ENCODE assay signal across 8 cellular contexts in genomic region chr1:185647597-185648267, GRCh38.
DNase-seq lines count a peak whose midpoint lies in the region; ATAC-seq, FAIRE-seq and TF ChIP-seq lines count a peak whose summit lies in the region.
"Not testable (repeated sequence)": the region's sequence is repeated elsewhere in the genome, so short reads cannot be mapped to it uniquely, and the experiment has no call there.

No MANE protein-coding gene starts in this region.

- H3K79me2 ChIP-seq in GM23338 (replicated peaks; ENCODE audit: insufficient read depth); Loucy (ENCODE audit: insufficient read depth, low read length); osteoblast (ENCODE audit: insufficient read depth, low read length): not testable (repeated sequence)

- H3K4ac ChIP-seq in mesenchymal stem cell (ENCODE audit: low read depth in 1 of 2, low read length in 2 of 2): not testable (repeated sequence)

- H3K4me1 Mint-ChIP-seq in GM23338 (peaks cover 31% of the 10 kb centered on the region), endodermal cell (peaks cover 37% of the 10 kb centered on the region)
- peaks cover 41% of the 10 kb centered on the region for H3K4me1 Mint-ChIP-seq in activated naive CD8-positive, alpha-beta T cell treated with anti-CD3 and anti-CD28 coated beads for 36 hours

- peak overlapping the region; percentile 70 to 82; a peak in 5 of 6 replicates for H3K27ac ChIP-seq in A549
- peak overlapping the region; percentile 97 for H3K27ac ChIP-seq in GM23338 (ENCODE audit: low read depth)
- peak overlapping the region; percentile 74 for H3K27ac ChIP-seq in VCaP
- not testable (repeated sequence) for H3K27ac ChIP-seq in endodermal cell (ENCODE audit: low read depth, low read length)
- H3K27ac ChIP-seq in mesenchymal stem cell (ENCODE audit: low read length, poor library complexity, severe bottlenecking): peak overlapping the region; percentile 68
- peak overlapping the region; percentile 65 for H3K27ac ChIP-seq in osteoblast (ENCODE audit: low read depth, low read length)

- peak overlapping the region; percentile 27 for H4K91ac ChIP-seq in mesenchymal stem cell (ENCODE audit: low read length)

- H3K4me3 Mint-ChIP-seq in GM23338; activated naive CD8-positive, alpha-beta T cell treated with anti-CD3 and anti-CD28 coated beads for 36 hours: not testable (repeated sequence)
- peak overlapping the region; percentile 10 for H3K4me3 Mint-ChIP-seq in endodermal cell

- TF ChIP-seq EP300 in A549 (IDR thresholded peaks at IDR 0.05): not testable (repeated sequence)

- H3K27ac Mint-ChIP-seq in GM23338 (peak overlapping the region; percentile 45), endodermal cell (peak overlapping the region; percentile 90)
- peak overlapping the region; percentile 49 for H3K27ac Mint-ChIP-seq in activated naive CD8-positive, alpha-beta T cell treated with anti-CD3 and anti-CD28 coated beads for 36 hours

- H3K9me3 ChIP-seq in A549 (peaks cover 25% of the 10 kb centered on the region), endodermal cell (ENCODE audit: control insufficient read depth, low read length) (peaks cover 78% of the 10 kb centered on the region)
- H3K9me3 ChIP-seq in Loucy (ENCODE audit: insufficient read depth, low read depth, low read length); mesenchymal stem cell (ENCODE audit: control insufficient read depth, low read length); osteoblast (ENCODE audit: low read depth, low read length): not testable (repeated sequence)

- H3K36me3 ChIP-seq in GM23338 (ENCODE audit: insufficient read depth); Loucy (ENCODE audit: insufficient read depth, low read length); endodermal cell (ENCODE audit: control insufficient read depth, insufficient read depth, low read length); mesenchymal stem cell (ENCODE audit: control insufficient read depth in 1 of 2, insufficient read depth in 2 of 2, low read depth in 1 of 2, low read length in 2 of 2); osteoblast (ENCODE audit: insufficient read depth, low read length): not testable (repeated sequence)

- H3K9me3 Mint-ChIP-seq in GM23338: peaks cover 50% of the 10 kb centered on the region
- H3K9me3 Mint-ChIP-seq in activated naive CD8-positive, alpha-beta T cell treated with anti-CD3 and anti-CD28 coated beads for 36 hours: peaks cover 13% of the 10 kb centered on the region
- peaks cover 58% of the 10 kb centered on the region for H3K9me3 Mint-ChIP-seq in endodermal cell

- H3F3A ChIP-seq in GM23338 (replicated peaks; ENCODE audit: low read depth); Loucy (ENCODE audit: low read depth): not testable (repeated sequence)

- H4K20me1 ChIP-seq in GM23338 (replicated peaks; ENCODE audit: insufficient read depth); Loucy (ENCODE audit: insufficient read depth, low read length, poor library complexity, severe bottlenecking); osteoblast (ENCODE audit: insufficient read depth, low read length): not testable (repeated sequence)

- TF ChIP-seq RAD21 in A549 (conservative IDR thresholded peaks at IDR 0.05 in 1 of 2, IDR thresholded peaks at IDR 0.05 in 1 of 2): not testable (repeated sequence)

- H4K8ac ChIP-seq in mesenchymal stem cell (ENCODE audit: low read length): peak overlapping the region; percentile 23

- TF ChIP-seq POLR2A in A549 (IDR thresholded peaks at IDR 0.05; ENCODE audit: low read length): not testable (repeated sequence)

- not testable (repeated sequence) for H2BK15ac ChIP-seq in mesenchymal stem cell (ENCODE audit: low read depth, poor library complexity, severe bottlenecking)

- peak overlapping the region; percentile 72 for H2AK5ac ChIP-seq in mesenchymal stem cell (ENCODE audit: low read length, severe bottlenecking)

- POLR2A ChIA-PET in A549 (lab: Yijun Ruan, JAX): not testable (repeated sequence)

- peak overlapping the region; percentile 73; the same call in 1 of the 3 replicates for H3K4me2 ChIP-seq in A549
- H3K4me2 ChIP-seq in GM23338: peak overlapping the region; percentile 23
- H3K4me2 ChIP-seq in Loucy (ENCODE audit: low read depth, low read length, poor library complexity, severe bottlenecking): peak overlapping the region; percentile 75
- H3K4me2 ChIP-seq in mesenchymal stem cell (ENCODE audit: low read length, poor library complexity, severe bottlenecking); osteoblast (ENCODE audit: insufficient read depth, low read length): not testable (repeated sequence)

- peaks cover 54% of the 10 kb centered on the region for H3K36me3 Mint-ChIP-seq in GM23338 (ENCODE audit: low read depth)
- H3K36me3 Mint-ChIP-seq in activated naive CD8-positive, alpha-beta T cell treated with anti-CD3 and anti-CD28 coated beads for 36 hours: not testable (repeated sequence)
- peaks cover 38% of the 10 kb centered on the region for H3K36me3 Mint-ChIP-seq in endodermal cell (ENCODE audit: low read depth)

- H3K9ac ChIP-seq in Loucy (ENCODE audit: low read depth, low read length, poor library complexity, severe bottlenecking): peak overlapping the region; percentile 66
- H3K9ac ChIP-seq in endodermal cell (ENCODE audit: extremely low read depth, low read length, poor library complexity, severe bottlenecking); mesenchymal stem cell (ENCODE audit: low read length): not testable (repeated sequence)

- H3K9me2 ChIP-seq in GM23338 (ENCODE audit: insufficient read depth); Loucy (replicated peaks; ENCODE audit: low read depth, low read length): not testable (repeated sequence)

- WGBS in A549 (ENCODE audit: missing lambda C conversion rate): 93% methylated on average over 12 of the region's 12 CpGs
- 95 to 96% methylated on average over 11 to 12 of the region's 12 CpGs for WGBS in endodermal cell (ENCODE audit: insufficient coverage in 1 of 2, insufficient read length in 1 of 2), 2 experiments
- WGBS in mesenchymal stem cell: 57% methylated on average over 11 of the region's 12 CpGs

- not testable (repeated sequence) for H2BK120ac ChIP-seq in mesenchymal stem cell (ENCODE audit: low read depth, low read length)

- not testable (repeated sequence) for H2BK5ac ChIP-seq in mesenchymal stem cell (ENCODE audit: low read depth, low read length, poor library complexity, severe bottlenecking)

- not testable (repeated sequence) for H3K14ac ChIP-seq in mesenchymal stem cell (ENCODE audit: low read length in 2 of 2)

- not testable (repeated sequence) for H2AFZ ChIP-seq in GM23338; Loucy (ENCODE audit: low read length); mesenchymal stem cell (ENCODE audit: low read depth, low read length); osteoblast (ENCODE audit: low read length)

- not testable (repeated sequence) for DNase-seq in A549 (ENCODE audit: low read depth in 1 of 2, low spot score in 1 of 2); GM23338 (ENCODE audit: low spot score); activated naive CD8-positive, alpha-beta T cell treated with anti-CD3 and anti-CD28 coated beads for 36 hours; endodermal cell; mesenchymal stem cell; osteoblast (ENCODE audit: insufficient read length, low spot score, missing footprints)

- not testable (repeated sequence) for H3K4me3 ChIP-seq in A549; GM23338; mesenchymal stem cell (ENCODE audit: insufficient read depth in 1 of 2, low read depth in 1 of 2, low read length in 2 of 2); osteoblast (ENCODE audit: insufficient read depth, low read length)
- peak overlapping the region; percentile 64 for H3K4me3 ChIP-seq in Loucy (ENCODE audit: low read length, poor library complexity, severe bottlenecking)
- peak overlapping the region; percentile 61 for H3K4me3 ChIP-seq in endodermal cell (ENCODE audit: low read length)

- not testable (repeated sequence) for ATAC-seq in A549, GM23338

- H3K27me3 ChIP-seq in GM23338 (ENCODE audit: insufficient read depth); Loucy (ENCODE audit: insufficient read depth, low read length, poor library complexity, severe bottlenecking); endodermal cell (ENCODE audit: control insufficient read depth, insufficient read depth, low read length, poor library complexity, severe bottlenecking); mesenchymal stem cell (ENCODE audit: control insufficient read depth in 1 of 2, insufficient read depth in 1 of 2, low read length in 2 of 2); osteoblast (ENCODE audit: insufficient read depth, low read length): not testable (repeated sequence)

- H3K18ac ChIP-seq in mesenchymal stem cell (ENCODE audit: low read depth in 1 of 2, low read length in 2 of 2): peak overlapping the region in 1 of 2 experiments; percentile 33

- peak overlapping the region; percentile 19 to 39 for H2BK12ac ChIP-seq in mesenchymal stem cell (ENCODE audit: low read length in 2 of 2)

- H3K23ac ChIP-seq in mesenchymal stem cell (ENCODE audit: low read length in 2 of 2): not testable (repeated sequence)

- not testable (repeated sequence) for FAIRE-seq in A549 (lab: Jason Lieb, UNC)

- H3K27me3 Mint-ChIP-seq in GM23338 (ENCODE audit: insufficient read depth, low read depth, poor library complexity); activated naive CD8-positive, alpha-beta T cell treated with anti-CD3 and anti-CD28 coated beads for 36 hours; endodermal cell (ENCODE audit: insufficient read depth): not testable (repeated sequence)

- CTCF ChIA-PET in A549 (lab: Yijun Ruan, JAX): interaction anchor here (1.2 to 2.8 kb wide), 3 partner anchors 22 to 220 kb away, joined by 3 to 12 read pairs (median 10); no protein-coding TSS in a partner anchor

- TF ChIP-seq CTCF in A549 (IDR thresholded peaks at IDR 0.05); GM23338 (conservative IDR thresholded peaks at IDR 0.05; ENCODE audit: low read depth in 2 of 2); Loucy (conservative IDR thresholded peaks at IDR 0.05; ENCODE audit: low read length); VCaP (conservative IDR thresholded peaks at IDR 0.05); endodermal cell (conservative IDR thresholded peaks at IDR 0.05); osteoblast (IDR thresholded peaks at IDR 0.05; ENCODE audit: extremely low read depth, low read depth, low read length): not testable (repeated sequence)

- H3K79me1 ChIP-seq in mesenchymal stem cell (replicated peaks; ENCODE audit: low read length, poor library complexity, severe bottlenecking): not testable (repeated sequence)

- H3K4me1 ChIP-seq in A549: peaks cover 39% of the 10 kb centered on the region
- H3K4me1 ChIP-seq in GM23338 (ENCODE audit: insufficient read depth): peaks cover 18% of the 10 kb centered on the region; the same call in 1 of the 2 replicates
- peaks cover 24% of the 10 kb centered on the region for H3K4me1 ChIP-seq in Loucy (ENCODE audit: insufficient read depth, low read length, poor library complexity, severe bottlenecking)
- H3K4me1 ChIP-seq in endodermal cell (ENCODE audit: control insufficient read depth, insufficient read depth, low read length); mesenchymal stem cell (ENCODE audit: control insufficient read depth, insufficient read depth, low read depth, low read length): not testable (repeated sequence)
- peaks cover 33% of the 10 kb centered on the region for H3K4me1 ChIP-seq in osteoblast (ENCODE audit: insufficient read depth, low read length)
